In the genomic region with DNA sequence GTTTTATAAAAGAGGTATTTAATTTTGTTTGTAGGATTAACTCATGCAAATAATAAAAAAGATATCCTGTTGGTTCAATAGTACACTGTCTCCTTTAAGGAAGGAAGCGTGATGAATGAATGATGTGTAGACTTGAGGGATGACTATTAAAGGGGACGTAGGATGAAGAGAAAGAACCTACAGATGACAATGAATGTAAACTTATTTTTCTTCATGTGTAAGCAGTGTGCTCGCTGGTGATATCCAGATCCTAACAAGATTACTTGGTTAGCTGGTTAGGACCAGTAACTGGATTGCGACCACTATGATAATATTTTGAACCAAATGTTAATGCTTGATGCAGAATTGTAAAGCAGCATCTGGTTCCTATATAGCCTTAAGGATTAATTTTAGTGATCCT, we compare ENCODE assay signal across 8 cellular contexts. TPM values are rescaled to one million over a fixed set of nuclear protein-coding genes. Genes with fewer than 3 reads are reported as not detected.
DNase-seq lines count a peak whose midpoint lies in the region; ATAC-seq, FAIRE-seq and TF ChIP-seq lines count a peak whose summit lies in the region.

No MANE protein-coding gene starts in this region.

- CTCF ChIA-PET in A549 (lab: Yijun Ruan, JAX): interaction anchor here (0.8 to 1.9 kb wide), 3 partner anchors 30 to 210 kb away, joined by 3 to 7 read pairs (median 6); no protein-coding TSS in a partner anchor

- peaks cover 46% of the 10 kb centered on the region for H3K36me3 Mint-ChIP-seq in activated naive CD8-positive, alpha-beta T cell treated with anti-CD3 and anti-CD28 coated beads, Interleukin-2, amount 10 ng/mL, durations not matched to agents 7 days and 5 days

- FAIRE-seq in A549 (lab: Jason Lieb, UNC): peak; percentile 51

- no peak for TF ChIP-seq EP300 in A549 (IDR thresholded peaks at IDR 0.05)

- H3K4me3 ChIP-seq in A549 (peak overlapping the region; percentile 67), HFF-Myc (replicated peaks; ENCODE audit: low read depth, low read length) (peak overlapping the region; percentile 89), lower lobe of right lung (peak overlapping the region; percentile 98)

- H3K27me3 Mint-ChIP-seq in activated naive CD8-positive, alpha-beta T cell treated with anti-CD3 and anti-CD28 coated beads, Interleukin-2, amount 10 ng/mL, durations not matched to agents 7 days and 5 days: no peaks in the 10 kb centered on the region

- H3K4me2 ChIP-seq in A549: peak overlapping the region; percentile 78

- H3K27ac ChIP-seq in A549 (peak overlapping the region; percentile 64 to 96; a peak in 4 of 6 replicates), lower lobe of right lung (peak overlapping the region; percentile 100)

- TF ChIP-seq RAD21 in A549 (conservative IDR thresholded peaks at IDR 0.05 in 1 of 2, IDR thresholded peaks at IDR 0.05 in 1 of 2): no peak

- peaks cover 28% of the 10 kb centered on the region for H3K4me1 Mint-ChIP-seq in activated naive CD8-positive, alpha-beta T cell treated with anti-CD3 and anti-CD28 coated beads, Interleukin-2, amount 10 ng/mL, durations not matched to agents 7 days and 5 days

- H3K9me3 ChIP-seq in A549 (no peaks in the 10 kb centered on the region), lower lobe of right lung (no peaks in the 10 kb centered on the region)

- WGBS in A549 (ENCODE audit: missing lambda C conversion rate): 3% methylated on average over 4 of the region's 4 CpGs

- ATAC-seq in A549 (no peak), lower lobe of right lung (no peak), esophagus mucosa (no peak)
- ATAC-seq in activated naive CD8-positive, alpha-beta T cell treated with anti-CD3 and anti-CD28 coated beads, Interleukin-2, amount 10 ng/mL, durations not matched to agents 7 days and 5 days (ENCODE audit: low read depth): no peak

- H3K9me3 Mint-ChIP-seq in activated naive CD8-positive, alpha-beta T cell treated with anti-CD3 and anti-CD28 coated beads, Interleukin-2, amount 10 ng/mL, durations not matched to agents 7 days and 5 days: no peaks in the 10 kb centered on the region

- peaks cover 39% of the 10 kb centered on the region for H3K4me1 ChIP-seq in A549
- H3K4me1 ChIP-seq in lower lobe of right lung: peaks cover 64% of the 10 kb centered on the region

- POLR2A ChIA-PET in A549 (lab: Yijun Ruan, JAX): no interaction called here
- POLR2A ChIA-PET in activated naive CD8-positive, alpha-beta T cell treated with anti-CD3 and anti-CD28 coated beads, Interleukin-2, amount 10 ng/mL, durations not matched to agents 7 days and 5 days (lab: Charles Lee): interaction anchor here (0.7 to 1.9 kb wide), 11 partner anchors 10 to 166 kb away, joined by 3 to 31 read pairs (median 6); no protein-coding TSS in a partner anchor

- peak overlapping the region; percentile 99 for H3K27ac Mint-ChIP-seq in activated naive CD8-positive, alpha-beta T cell treated with anti-CD3 and anti-CD28 coated beads, Interleukin-2, amount 10 ng/mL, durations not matched to agents 7 days and 5 days

- peaks cover 29% of the 10 kb centered on the region for H3K36me3 ChIP-seq in lower lobe of right lung

- TF ChIP-seq CTCF in A549 (IDR thresholded peaks at IDR 0.05): no peak
- no peak for TF ChIP-seq CTCF in HFF-Myc (IDR thresholded peaks at IDR 0.05; ENCODE audit: low read depth, low read length, missing control alignments)
- no peak for TF ChIP-seq CTCF in lower lobe of right lung (IDR thresholded peaks at IDR 0.05)

- no peak for TF ChIP-seq POLR2A in A549 (IDR thresholded peaks at IDR 0.05; ENCODE audit: low read length)

- no peak for DNase-seq in A549 (ENCODE audit: low read depth in 1 of 2, low spot score in 1 of 2)
- DNase-seq in HFF-Myc (ENCODE audit: extremely low read depth, low read depth): no peak
- DNase-seq in activated naive CD8-positive, alpha-beta T cell treated with anti-CD3 and anti-CD28 coated beads, Interleukin-2, amount 10 ng/mL, durations not matched to agents 7 days and 5 days: no peak
- no peak for DNase-seq in lower lobe of right lung
- DNase-seq in SHP77 (lab: John Stamatoyannopoulos, UW): no peak
- no peak for DNase-seq in NCI-H1105 treated with DMSO at 0.1 percent for 48 hours (lab: John Stamatoyannopoulos, UW)
- DNase-seq in mesenteric fat pad (ENCODE audit: low spot score): no peak

- intact Hi-C loops in lower lobe of right lung (cut with DNase I): no loop called here

- H3K27me3 ChIP-seq in lower lobe of right lung (ENCODE audit: low read depth): no peaks in the 10 kb centered on the region

- peak overlapping the region; percentile 99 for H3K4me3 Mint-ChIP-seq in activated naive CD8-positive, alpha-beta T cell treated with anti-CD3 and anti-CD28 coated beads, Interleukin-2, amount 10 ng/mL, durations not matched to agents 7 days and 5 days

TF ChIP-seq in A549, 52 proteins besides CTCF, POLR2A, EP300 and RAD21:
- TF ChIP-seq MAZ (IDR thresholded peaks at IDR 0.05; ENCODE audit: borderline replicate concordance, low read depth, low read length) (no peak), HDAC2 (IDR thresholded peaks at IDR 0.05) (no peak), BHLHE40 (IDR thresholded peaks at IDR 0.05; ENCODE audit: low read depth, low read length) (no peak)

RNA-seq across cellular contexts. Expression of a gene that starts 2.6 kb away (rescaled TPM):
- 29.8 and 33.3 TPM in 2 replicates for polyA plus RNA-seq in A549 (2011; rRNA removed)
- 39.6 and 44.8 TPM in 2 replicates for polyA plus RNA-seq in A549 (2012; cell fraction: cytosol; rRNA removed)
- polyA plus RNA-seq in A549 (2012; cell fraction: nucleus; rRNA removed): 25.8 and 26.2 TPM in 2 replicates
- 47.7 to 54.8 TPM (median 51.0 TPM) in 3 replicates for polyA plus RNA-seq in A549 (2017; fragmentation: RNase III; extraction: RNeasy Plus Mini Kit Qiagen cat#74134 plus additional on column Dnase treatment)
- 23.4 and 24.2 TPM in 2 replicates for polyA minus RNA-seq in A549 (2011; rRNA and poly(A)+ RNA removed)
- total RNA-seq in activated naive CD8-positive, alpha-beta T cell treated with anti-CD3 and anti-CD28 coated beads, Interleukin-2, amount 10 ng/mL, durations not matched to agents 7 days and 5 days: 100 to 1,000 TPM; 162 to 169 TPM
- 65.3 TPM for total RNA-seq in lower lobe of right lung
- 144 TPM for total RNA-seq in esophagus mucosa
- total RNA-seq in mesenteric fat pad: 61.5 TPM

RNA-seq across cellular contexts. Expression of a gene that starts 42.9 kb away (rescaled TPM):
- 58.8 and 59.6 TPM in 2 replicates for polyA plus RNA-seq in A549 (2011; rRNA removed)
- 8.0 and 12.1 TPM in 2 replicates for polyA plus RNA-seq in A549 (2012; cell fraction: cytosol; rRNA removed)
- polyA plus RNA-seq in A549 (2012; cell fraction: nucleus; rRNA removed): 10.0 and 13.7 TPM in 2 replicates
- polyA plus RNA-seq in A549 (2017; fragmentation: RNase III; extraction: RNeasy Plus Mini Kit Qiagen cat#74134 plus additional on column Dnase treatment): 57.0 to 60.3 TPM (median 58.3 TPM) in 3 replicates
- 64.6 and 73.3 TPM in 2 replicates for polyA minus RNA-seq in A549 (2011; rRNA and poly(A)+ RNA removed)
- total RNA-seq in activated naive CD8-positive, alpha-beta T cell treated with anti-CD3 and anti-CD28 coated beads, Interleukin-2, amount 10 ng/mL, durations not matched to agents 7 days and 5 days: 10 to 100 TPM; 90.1 to 91.1 TPM
- total RNA-seq in lower lobe of right lung: 66.1 TPM
- 40.1 TPM for total RNA-seq in esophagus mucosa
- total RNA-seq in mesenteric fat pad: 72.0 TPM
